Comparison of ENCODE assay signal across 1 cellular context in the genomic region with DNA sequence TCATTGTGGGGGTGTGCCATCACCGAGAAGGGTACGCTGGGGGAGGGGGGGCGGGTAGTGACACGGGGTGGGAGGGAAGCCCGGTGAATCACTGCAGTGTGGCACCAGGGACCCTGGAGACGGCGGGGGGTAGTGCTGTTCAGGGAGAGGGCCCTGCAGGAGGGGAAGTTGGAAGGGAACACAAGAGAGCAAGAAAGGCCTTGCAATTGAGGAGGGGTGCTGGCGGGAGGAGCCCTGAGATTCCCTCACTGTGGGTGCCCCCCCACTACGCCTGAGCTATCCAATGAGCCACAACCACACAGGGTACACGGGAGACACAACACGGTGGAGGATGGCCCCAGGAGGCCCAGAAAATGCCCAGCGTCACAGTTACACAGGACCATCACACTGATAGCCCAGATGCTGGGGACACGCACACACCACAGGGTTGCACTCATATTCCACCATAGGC.
TF ChIP-seq lines count a peak whose summit lies in the region.

No MANE protein-coding gene starts in this region.

TF ChIP-seq in WTC11, 78 proteins besides CTCF, POLR2A, EP300 and RAD21 (continued from another document):
- TF ChIP-seq, protein P1, sequence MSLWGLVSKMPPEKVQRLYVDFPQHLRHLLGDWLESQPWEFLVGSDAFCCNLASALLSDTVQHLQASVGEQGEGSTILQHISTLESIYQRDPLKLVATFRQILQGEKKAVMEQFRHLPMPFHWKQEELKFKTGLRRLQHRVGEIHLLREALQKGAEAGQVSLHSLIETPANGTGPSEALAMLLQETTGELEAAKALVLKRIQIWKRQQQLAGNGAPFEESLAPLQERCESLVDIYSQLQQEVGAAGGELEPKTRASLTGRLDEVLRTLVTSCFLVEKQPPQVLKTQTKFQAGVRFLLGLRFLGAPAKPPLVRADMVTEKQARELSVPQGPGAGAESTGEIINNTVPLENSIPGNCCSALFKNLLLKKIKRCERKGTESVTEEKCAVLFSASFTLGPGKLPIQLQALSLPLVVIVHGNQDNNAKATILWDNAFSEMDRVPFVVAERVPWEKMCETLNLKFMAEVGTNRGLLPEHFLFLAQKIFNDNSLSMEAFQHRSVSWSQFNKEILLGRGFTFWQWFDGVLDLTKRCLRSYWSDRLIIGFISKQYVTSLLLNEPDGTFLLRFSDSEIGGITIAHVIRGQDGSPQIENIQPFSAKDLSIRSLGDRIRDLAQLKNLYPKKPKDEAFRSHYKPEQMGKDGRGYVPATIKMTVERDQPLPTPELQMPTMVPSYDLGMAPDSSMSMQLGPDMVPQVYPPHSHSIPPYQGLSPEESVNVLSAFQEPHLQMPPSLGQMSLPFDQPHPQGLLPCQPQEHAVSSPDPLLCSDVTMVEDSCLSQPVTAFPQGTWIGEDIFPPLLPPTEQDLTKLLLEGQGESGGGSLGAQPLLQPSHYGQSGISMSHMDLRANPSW (CRISPR knock-in tag; conservative IDR thresholded peaks at IDR 0.05; ENCODE audit: low read depth) = no peak
- no peak for TF ChIP-seq GTF2I (CRISPR knock-in tag; conservative IDR thresholded peaks at IDR 0.05)
